Comparison of ENCODE assay signal across 15 cellular contexts in the genomic region with DNA sequence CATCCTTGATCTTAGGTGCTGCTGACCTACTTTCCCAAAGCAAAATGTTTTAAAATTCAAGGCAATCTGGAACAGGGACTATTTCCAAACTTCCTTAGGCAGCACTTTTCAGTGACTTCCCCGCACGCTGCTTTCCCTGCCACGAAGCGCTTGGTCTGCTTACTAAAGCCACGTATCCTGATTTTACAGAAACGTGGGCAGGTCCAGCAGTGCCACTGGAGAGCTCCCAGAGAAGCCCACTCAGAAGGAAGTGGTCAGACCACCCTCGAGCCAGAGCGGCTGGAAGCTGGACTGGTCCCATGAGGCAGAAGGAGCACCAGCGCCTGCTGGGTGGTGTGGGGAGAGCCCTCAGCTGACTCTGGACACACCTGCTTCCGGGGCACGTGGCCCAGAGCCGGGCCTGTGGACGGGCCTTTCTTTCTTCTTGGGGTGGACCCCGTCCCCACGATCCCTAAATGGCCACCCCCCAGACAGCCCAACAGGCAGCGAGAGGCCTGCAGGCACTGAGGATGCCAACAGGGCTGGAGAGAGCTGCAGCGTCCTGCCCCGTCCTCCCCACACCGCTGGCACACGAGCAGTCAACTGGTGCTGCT. TPM values are rescaled to one million over a fixed set of nuclear protein-coding genes. Genes with fewer than 3 reads are reported as not detected.
DNase-seq lines count a peak whose midpoint lies in the region; ATAC-seq and TF ChIP-seq lines count a peak whose summit lies in the region.
"Had no signal": no experiment of that assay in that cellular context is flagged by ENCODE, and none has a peak within 500 bp of the region (broad histone marks: within the 10 kb centered on the region; RNA-seq: fewer than 3 reads in every experiment).

No MANE protein-coding gene starts in this region.

- H4K20me1 ChIP-seq in hepatocyte (ENCODE audit: insufficient read depth, poor library complexity, severe bottlenecking): peaks cover 22% of the 10 kb centered on the region

- H3K27me3 ChIP-seq in right cardiac atrium (ENCODE audit: control insufficient read depth, insufficient read depth) (no peaks in the 10 kb centered on the region), right atrium auricular region (no peaks in the 10 kb centered on the region), hepatocyte (no peaks in the 10 kb centered on the region), upper lobe of right lung (no peaks in the 10 kb centered on the region)
- H3K27me3 ChIP-seq in naive thymus-derived CD4-positive, alpha-beta T cell (ENCODE audit: control insufficient read depth in 2 of 2, insufficient read depth in 2 of 2, low read length in 2 of 2): no peaks in the 10 kb centered on the region

- CTCF ChIA-PET in naive thymus-derived CD4-positive, alpha-beta T cell (lab: Charles Lee): interaction anchor here (0.6 kb wide), 1 partner anchor 57 kb away, joined by 3 read pairs; no protein-coding TSS in a partner anchor

- no peak overlapping the region for H2AFZ ChIP-seq in hepatocyte

- H3K4me3 ChIP-seq in right cardiac atrium (ENCODE audit: low read length): no peak overlapping the region
- no peak overlapping the region for H3K4me3 ChIP-seq in right atrium auricular region
- H3K4me3 ChIP-seq in hepatocyte: no peak overlapping the region
- no peak overlapping the region for H3K4me3 ChIP-seq in naive thymus-derived CD4-positive, alpha-beta T cell (ENCODE audit: low read length)
- H3K4me3 ChIP-seq in upper lobe of right lung: no peak overlapping the region

- H3K4me1 ChIP-seq in right cardiac atrium (ENCODE audit: control insufficient read depth, insufficient read depth, low read length) (peaks cover 7% of the 10 kb centered on the region), right atrium auricular region (peaks cover 0 to 66% of the 10 kb centered on the region in 2 donors), hepatocyte (ENCODE audit: insufficient read depth) (peaks cover 42% of the 10 kb centered on the region), upper lobe of right lung (peaks cover 18% of the 10 kb centered on the region)
- H3K4me1 ChIP-seq in naive thymus-derived CD4-positive, alpha-beta T cell (ENCODE audit: control insufficient read depth in 2 of 2, insufficient read depth in 2 of 2, low read length in 2 of 2): peaks cover 6 to 51% of the 10 kb centered on the region in 2 donors

- DNase-seq in right cardiac atrium: peak in 2 of 3 donors; percentile 6 to 39
- DNase-seq in right atrium auricular region (ENCODE audit: low spot score): no peak
- no peak for DNase-seq in hepatocyte (ENCODE audit: low spot score)
- no peak for DNase-seq in naive thymus-derived CD4-positive, alpha-beta T cell
- DNase-seq in upper lobe of right lung: peak; percentile 51
- DNase-seq in NCI-H1092 (lab: John Stamatoyannopoulos, UW): no peak
- DNase-seq: DMS 273 treated with DMSO at 0.1 percent for 48 hours, H7, NCI-H1417 treated with DMSO at 0.1 percent for 48 hours, NCI-H1930, NCI-H2171, NCI-H446, NCI-H69 had no signal

- H3K4me2 ChIP-seq in hepatocyte: no peak overlapping the region

- H3K27ac ChIP-seq in right cardiac atrium (ENCODE audit: low read length) (no peak overlapping the region), right atrium auricular region (peak overlapping the region in 1 of 2 donors; percentile 72), hepatocyte (peak overlapping the region; percentile 85), upper lobe of right lung (no peak overlapping the region)
- no peak overlapping the region for H3K27ac ChIP-seq in naive thymus-derived CD4-positive, alpha-beta T cell (ENCODE audit: low read depth, low read length)

- H3K9me3 ChIP-seq in right cardiac atrium (ENCODE audit: control insufficient read depth, low read length) (no peaks in the 10 kb centered on the region), right atrium auricular region (no peaks in the 10 kb centered on the region), hepatocyte (ENCODE audit: low read depth) (no peaks in the 10 kb centered on the region), upper lobe of right lung (no peaks in the 10 kb centered on the region)
- no peaks in the 10 kb centered on the region for H3K9me3 ChIP-seq in naive thymus-derived CD4-positive, alpha-beta T cell (ENCODE audit: control insufficient read depth in 2 of 3, low read length in 3 of 3)

- H3K36me3 ChIP-seq in right atrium auricular region (peaks cover 63% of the 10 kb centered on the region), hepatocyte (replicated peaks; ENCODE audit: insufficient read depth, low read depth) (peaks cover 4% of the 10 kb centered on the region), upper lobe of right lung (peaks cover 57% of the 10 kb centered on the region)
- H3K36me3 ChIP-seq in naive thymus-derived CD4-positive, alpha-beta T cell (ENCODE audit: control insufficient read depth in 2 of 3, insufficient read depth in 3 of 3, low read length in 3 of 3): peaks cover 10 to 57% (median 11%) of the 10 kb centered on the region in 3 experiments

- WGBS in right cardiac atrium: 86% methylated on average over 20 of the region's 20 CpGs
- 95% methylated on average over 20 of the region's 20 CpGs for WGBS in hepatocyte (ENCODE audit: low lambda C conversion rate, missing lambda C conversion rate)

- H3K9me2 ChIP-seq in hepatocyte (replicated peaks; ENCODE audit: insufficient read depth): no peaks in the 10 kb centered on the region

- POLR2A ChIA-PET in naive thymus-derived CD4-positive, alpha-beta T cell (lab: Charles Lee): interaction anchor here (1.4 to 1.7 kb wide), 3 partner anchors 10 to 27 kb away, joined by 3 to 4 read pairs (median 3); no protein-coding TSS in a partner anchor

- H3K36me3 Mint-ChIP-seq in naive thymus-derived CD4-positive, alpha-beta T cell: peaks cover 0 to 24% (median 10%) of the 10 kb centered on the region in 5 donors

- intact Hi-C loops in right cardiac atrium (cut with DNase I): loop anchor here in 1 of 4 donors (5.0 kb wide), 1 partner anchor 33 kb away; a partner anchor contains a TSS
- intact Hi-C loops in naive thymus-derived CD4-positive, alpha-beta T cell (cut with micrococcal nuclease): no loop called here
- intact Hi-C loops in upper lobe of right lung (cut with DNase I): loop anchor here (10.0 kb wide), 1 partner anchor 46 kb away; a partner anchor contains a TSS

- H3K4me1 Mint-ChIP-seq in naive thymus-derived CD4-positive, alpha-beta T cell: peaks cover 38 to 62% (median 52%) of the 10 kb centered on the region in 7 donors

- peaks cover 43% of the 10 kb centered on the region for H3K79me2 ChIP-seq in hepatocyte

- H3K4me3 Mint-ChIP-seq in naive thymus-derived CD4-positive, alpha-beta T cell: no peak overlapping the region

- ATAC-seq in right cardiac atrium (no peak), upper lobe of right lung (no peak), GM18519 (IDR thresholded peaks at IDR 0.05; ENCODE audit: low FRiP score, unreplicated experiment) (no peak), GM21526 (IDR thresholded peaks at IDR 0.05; ENCODE audit: low FRiP score, unreplicated experiment) (no peak)
- ATAC-seq in naive thymus-derived CD4-positive, alpha-beta T cell: no peak

- H3K9me3 Mint-ChIP-seq in naive thymus-derived CD4-positive, alpha-beta T cell: no peaks in the 10 kb centered on the region

- no peaks in the 10 kb centered on the region for H3K27me3 Mint-ChIP-seq in naive thymus-derived CD4-positive, alpha-beta T cell

- peak overlapping the region in 6 of 9 donors; percentile 36 to 93 (median 87) for H3K27ac Mint-ChIP-seq in naive thymus-derived CD4-positive, alpha-beta T cell

- TF ChIP-seq CTCF in right atrium auricular region (IDR thresholded peaks at IDR 0.05) (no peak), hepatocyte (IDR thresholded peaks at IDR 0.05; ENCODE audit: poor library complexity) (no peak), upper lobe of right lung (IDR thresholded peaks at IDR 0.05) (no peak)

RNA-seq across cellular contexts. Expression of a gene that starts 23.2 kb away (rescaled TPM):
- 100 to 1,000 TPM; 192 to 206 (median 197) TPM for total RNA-seq in right cardiac atrium
- 172 TPM for polyA plus RNA-seq in right cardiac atrium
- total RNA-seq in right atrium auricular region: 100 to 1,000 TPM; 284 to 303 TPM
- 344 and 348 TPM in 2 replicates for total RNA-seq in hepatocyte
- polyA plus RNA-seq in hepatocyte: 315 and 362 TPM in 2 replicates
- total RNA-seq in naive thymus-derived CD4-positive, alpha-beta T cell: 100 to 1,000 TPM in 2 of 5 experiments, 10 to 100 TPM in 3; 83.8 to 122 (median 95.6) TPM
- 10 to 100 TPM; 60.9 to 79.8 TPM for polyA plus RNA-seq in naive thymus-derived CD4-positive, alpha-beta T cell
- total RNA-seq in upper lobe of right lung: 244 TPM

RNA-seq across cellular contexts. Expression of a gene that starts 32.4 kb away (rescaled TPM):
- total RNA-seq in right cardiac atrium: 10 to 100 TPM; 74.4 to 87.8 (median 84.1) TPM
- 53.3 TPM for polyA plus RNA-seq in right cardiac atrium
- 10 to 100 TPM; 59.7 to 74.1 TPM for total RNA-seq in right atrium auricular region
- 68.5 and 77.2 TPM in 2 replicates for total RNA-seq in hepatocyte
- polyA plus RNA-seq in hepatocyte: 97.0 and 107 TPM in 2 replicates
- 10 to 100 TPM; 46.9 to 91.7 (median 70.2) TPM for total RNA-seq in naive thymus-derived CD4-positive, alpha-beta T cell
- polyA plus RNA-seq in naive thymus-derived CD4-positive, alpha-beta T cell: 10 to 100 TPM; 85.1 to 88.9 TPM
- 85.0 TPM for total RNA-seq in upper lobe of right lung

RNA-seq across cellular contexts. Expression of a gene that starts 48.7 kb away (rescaled TPM):
- total RNA-seq in right cardiac atrium: 10 to 100 TPM; 57.0 to 69.8 (median 64.7) TPM
- 39.6 TPM for polyA plus RNA-seq in right cardiac atrium
- total RNA-seq in right atrium auricular region: 10 to 100 TPM; 47.5 to 52.5 TPM
- 45.8 and 61.6 TPM in 2 replicates for total RNA-seq in hepatocyte
- 50.4 and 55.2 TPM in 2 replicates for polyA plus RNA-seq in hepatocyte
- 100 to 1,000 TPM; 108 to 150 (median 129) TPM for total RNA-seq in naive thymus-derived CD4-positive, alpha-beta T cell
- 10 to 100 TPM; 50.7 to 65.8 TPM for polyA plus RNA-seq in naive thymus-derived CD4-positive, alpha-beta T cell
- 78.8 TPM for total RNA-seq in upper lobe of right lung

Comparison
In these comparisons a context has a peak if more than half of its experiments do, and no peak if none do; other contexts are left out.
1. DNase-seq: peak in right cardiac atrium (2 of 3) and upper lobe of right lung (single experiment); none in right atrium auricular region (single experiment), hepatocyte (single experiment), naive thymus-derived CD4-positive, alpha-beta T cell (0 of 9) and NCI-H1092 (single experiment).